ENCODE assay signal across 12 cellular contexts in the genomic region with DNA sequence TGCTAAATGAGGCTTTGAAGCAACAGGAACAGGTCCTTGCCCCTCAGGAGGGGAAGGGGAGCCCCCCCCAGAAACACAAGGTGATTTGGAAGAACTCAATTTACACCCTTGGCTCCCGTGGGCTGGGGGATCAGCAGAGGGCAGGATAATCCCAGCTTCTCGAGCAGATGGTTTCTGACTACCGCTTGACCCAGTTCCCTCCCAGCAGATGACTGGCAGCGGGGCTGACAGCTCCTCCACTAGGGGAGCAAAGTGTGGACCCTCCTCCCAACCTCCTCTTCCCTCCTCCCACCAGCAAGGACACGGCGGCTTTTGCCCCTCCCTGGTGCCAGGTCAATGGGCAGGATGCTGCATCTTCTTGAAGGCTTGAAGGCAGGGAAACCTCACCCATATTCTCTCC. TPM values are rescaled to one million over a fixed set of nuclear protein-coding genes. Genes with fewer than 3 reads are reported as not detected.
"Had no signal": no experiment of that assay in that cellular context is flagged by ENCODE, and none has a peak within 500 bp of the region (broad histone marks: within the 10 kb centered on the region; RNA-seq: fewer than 3 reads in every experiment).

No MANE protein-coding gene starts in this region.

- H3K27ac Mint-ChIP-seq: activated T-helper 1 cell treated with anti-CD3 and anti-CD28 coated beads, Interleukin-12 subunit alpha, Interleukin-12 subunit beta, Interleukin-2, Interleukin-4 antibody, amounts not matched to agents 30 ng/mL and 10 ng/mL and 1 ng/mL, durations not matched to agents 14 hours and 24 hours and 36 hours had no signal

- H3K9me3 ChIP-seq: transverse colon, vagina had no signal

- H3K9me3 Mint-ChIP-seq: activated T-helper 1 cell treated with anti-CD3 and anti-CD28 coated beads, Interleukin-12 subunit alpha, Interleukin-12 subunit beta, Interleukin-2, Interleukin-4 antibody, amounts not matched to agents 30 ng/mL and 10 ng/mL and 1 ng/mL, durations not matched to agents 14 hours and 24 hours and 36 hours had no signal

- DNase-seq: activated CD4-positive, alpha-beta T cell treated with anti-CD3 and anti-CD28 coated beads, Interleukin-2, amount 50 U/mL, for 1 hour; activated naive CD4-positive, alpha-beta T cell; foreskin melanocyte; posterior cingulate gyrus; stimulated activated CD4-positive, alpha-beta T cell treated with anti-CD3 and anti-CD28 coated beads, Interleukin-2, amount 100 ng/mL, for 48 hours; stimulated activated naive CD4-positive, alpha-beta T cell treated with Interleukin-2 at 50 U/mL for 16 hours; T-helper 2 cell; transverse colon had no signal

RNA-seq across cellular contexts. Expression of a gene that starts 3.5 kb away (rescaled TPM):
- total RNA-seq: activated CD8-positive, alpha-beta memory T cell treated with anti-CD3 and anti-CD28 coated beads for 36 hours; activated T-helper 1 cell treated with anti-CD3 and anti-CD28 coated beads, Interleukin-12 subunit alpha, Interleukin-12 subunit beta, Interleukin-2, Interleukin-4 antibody, amounts not matched to agents 30 ng/mL and 10 ng/mL and 1 ng/mL, durations not matched to agents 14 hours and 24 hours and 36 hours; fibroblast of lung had no signal
